Comparison of ENCODE assay signal across 24 cellular contexts in the genomic region with DNA sequence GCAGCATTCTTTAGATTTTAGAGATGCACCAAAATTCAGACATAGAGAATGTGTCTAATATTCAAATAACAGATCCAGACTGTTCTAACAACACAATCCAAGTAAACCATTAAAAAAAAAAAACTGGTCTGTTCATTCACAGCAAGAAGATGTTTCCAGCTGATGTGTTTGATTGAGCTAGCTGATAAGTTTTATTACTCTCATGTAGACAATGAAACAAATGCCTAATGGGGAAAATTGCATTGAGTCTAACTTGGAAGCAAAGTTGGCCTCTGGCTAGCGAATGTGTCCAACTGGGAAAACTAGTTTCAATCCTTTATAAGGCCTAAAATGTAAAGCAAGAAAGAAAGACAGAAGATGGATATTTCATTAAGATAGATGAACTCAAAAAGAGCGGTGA.
"Had no signal": no experiment of that assay in that cellular context is flagged by ENCODE, and none has a peak within 500 bp of the region (broad histone marks: within the 10 kb centered on the region; RNA-seq: fewer than 3 reads in every experiment).

No MANE protein-coding gene starts in this region.

- H3K36me3 ChIP-seq: neutrophil, spleen, tibial nerve, upper lobe of right lung, vagina had no signal

- H3K4me3 ChIP-seq: lung, psoas muscle, spleen, testis, tibial nerve, upper lobe of right lung, vagina had no signal

- H3K27ac Mint-ChIP-seq: endodermal cell; immature natural killer cell; nephron; stimulated activated naive B cell treated with anti-CD40 and anti-IgM and Interleukin-4, amounts not matched to agents 10 μg/mL and 1 μg/mL and 100 μg/mL, for 72 hours; stimulated activated naive CD8-positive, alpha-beta T cell treated with anti-CD3 and anti-CD28 coated beads, Interleukin-15, amount 100 ng/mL, for 72 hours had no signal

- H3K36me3 Mint-ChIP-seq: immature natural killer cell; stimulated activated naive B cell treated with anti-CD40 and anti-IgM and Interleukin-4, amounts not matched to agents 10 μg/mL and 1 μg/mL and 100 μg/mL, for 72 hours had no signal

- ATAC-seq: foreskin keratinocyte; left colon; left ventricle myocardium superior; psoas muscle; sciatic nerve; stimulated activated naive B cell treated with anti-CD40 and anti-IgM and Interleukin-4, amounts not matched to agents 10 μg/mL and 1 μg/mL and 100 μg/mL, for 72 hours; stimulated activated naive CD8-positive, alpha-beta T cell treated with anti-CD3 and anti-CD28 coated beads, Interleukin-15, amount 100 ng/mL, for 72 hours; upper lobe of right lung had no signal

- H3K4me1 ChIP-seq: foreskin keratinocyte, psoas muscle, spleen, testis, tibial nerve, upper lobe of right lung had no signal

- H3K27me3 Mint-ChIP-seq: naive B cell; stimulated activated naive B cell treated with anti-CD40 and anti-IgM and Interleukin-4, amounts not matched to agents 10 μg/mL and 1 μg/mL and 100 μg/mL, for 72 hours; stimulated activated naive CD8-positive, alpha-beta T cell treated with anti-CD3 and anti-CD28 coated beads, Interleukin-15, amount 100 ng/mL, for 72 hours had no signal

- H3K27ac ChIP-seq: foreskin keratinocyte, neutrophil, psoas muscle, spleen, testis, tibial nerve, upper lobe of right lung, vagina had no signal

- H3K4me3 Mint-ChIP-seq: endodermal cell; immature natural killer cell; naive B cell; nephron; stimulated activated naive B cell treated with anti-CD40 and anti-IgM and Interleukin-4, amounts not matched to agents 10 μg/mL and 1 μg/mL and 100 μg/mL, for 72 hours; stimulated activated naive CD8-positive, alpha-beta T cell treated with anti-CD3 and anti-CD28 coated beads, Interleukin-15, amount 100 ng/mL, for 72 hours had no signal

- H3K27me3 ChIP-seq: foreskin keratinocyte, neutrophil, spleen, testis, tibial nerve, upper lobe of right lung, vagina had no signal

- DNase-seq: effector CD4-positive, alpha-beta T cell; endodermal cell; erythroblast; foreskin keratinocyte; immature natural killer cell; left colon; left ventricle myocardium superior; mesenchymal stem cell; naive B cell; psoas muscle; spleen; stimulated activated CD4-positive, alpha-beta T cell treated with anti-CD3 and anti-CD28 coated beads, Interleukin-15, amount 100 ng/mL, for 24 hours; stimulated activated CD4-positive, alpha-beta T cell treated with anti-CD3 and anti-CD28 coated beads, Interleukin-1b, Interleukin-23, amount 100 ng/mL, for 48 hours; stimulated activated CD4-positive, alpha-beta T cell treated with anti-CD3 and anti-CD28 coated beads, Interleukin-4, amount 100 ng/mL, for 4 hours; stimulated activated naive B cell treated with anti-CD40 and anti-IgM and Interleukin-4, amounts not matched to agents 10 μg/mL and 1 μg/mL and 100 μg/mL, for 72 hours; stimulated activated naive CD8-positive, alpha-beta T cell treated with anti-CD3 and anti-CD28 coated beads, Interleukin-15, amount 100 ng/mL, for 72 hours; testis; upper lobe of right lung had no signal

- H3K9me3 Mint-ChIP-seq: endodermal cell; nephron; stimulated activated naive B cell treated with anti-CD40 and anti-IgM and Interleukin-4, amounts not matched to agents 10 μg/mL and 1 μg/mL and 100 μg/mL, for 72 hours; stimulated activated naive CD8-positive, alpha-beta T cell treated with anti-CD3 and anti-CD28 coated beads, Interleukin-15, amount 100 ng/mL, for 72 hours had no signal

- H3K4me1 Mint-ChIP-seq: immature natural killer cell; nephron; stimulated activated naive CD8-positive, alpha-beta T cell treated with anti-CD3 and anti-CD28 coated beads, Interleukin-15, amount 100 ng/mL, for 72 hours had no signal

- H3K9me3 ChIP-seq: neutrophil, psoas muscle, spleen, testis, tibial nerve, upper lobe of right lung, vagina had no signal
